Comparison of ENCODE assay signal across 10 cellular contexts in genomic region chr2:54545700-54546450, GRCh38.
A peak's percentile ranks its signal among the peaks of the same experiment; 100 is the strongest.
DNase-seq lines count a peak whose midpoint lies in the region; ATAC-seq and TF ChIP-seq lines count a peak whose summit lies in the region.
"Had no signal": no experiment of that assay in that cellular context is flagged by ENCODE, and none has a peak within 500 bp of the region (broad histone marks: within the 10 kb centered on the region; RNA-seq: fewer than 3 reads in every experiment).

No MANE protein-coding gene starts in this region.

- no peak overlapping the region for H3K27ac Mint-ChIP-seq in activated CD4-positive, alpha-beta memory T cell treated with anti-CD3 and anti-CD28 coated beads, Interleukin-2, amount 10 ng/mL, durations not matched to agents 7 days and 5 days
- H3K27ac Mint-ChIP-seq in immature natural killer cell: no peak overlapping the region

- no peak overlapping the region for H3K4me3 ChIP-seq in epithelial cell of proximal tubule (ENCODE audit: low read depth, low read length)
- no peak overlapping the region for H3K4me3 ChIP-seq in tibial nerve

- H3K4me1 Mint-ChIP-seq in activated CD4-positive, alpha-beta memory T cell treated with anti-CD3 and anti-CD28 coated beads, Interleukin-2, amount 10 ng/mL, durations not matched to agents 7 days and 5 days: peaks cover 3% of the 10 kb centered on the region
- no peaks in the 10 kb centered on the region for H3K4me1 Mint-ChIP-seq in immature natural killer cell

- no peaks in the 10 kb centered on the region for H3K36me3 ChIP-seq in tibial nerve

- H3K9me3 ChIP-seq in tibial nerve: no peaks in the 10 kb centered on the region

- H3K27me3 Mint-ChIP-seq in activated CD4-positive, alpha-beta memory T cell treated with anti-CD3 and anti-CD28 coated beads, Interleukin-2, amount 10 ng/mL, durations not matched to agents 7 days and 5 days: peaks cover 3% of the 10 kb centered on the region
- H3K27me3 Mint-ChIP-seq in immature natural killer cell (ENCODE audit: low read depth in 3 of 3): peaks cover 0 to 5% (median 2%) of the 10 kb centered on the region in 3 donors

- WGBS in tibial nerve, 2 donors: 69 to 73% methylated on average over 3 of the region's 3 CpGs

- peak overlapping the region in 3 of 4 donors; percentile 5 to 68 (median 61) for H3K27ac ChIP-seq in tibial nerve

- POLR2A ChIA-PET in activated CD4-positive, alpha-beta memory T cell treated with anti-CD3 and anti-CD28 coated beads, Interleukin-2, amount 10 ng/mL, durations not matched to agents 7 days and 5 days (lab: Charles Lee): interaction anchor here (4.7 kb wide), 1 partner anchor 13 kb away, joined by 24 read pairs; no protein-coding TSS in a partner anchor

- DNase-seq in activated CD4-positive, CD25-positive, alpha-beta regulatory T cell treated with anti-CD3 and anti-CD28 coated beads, Interleukin-2, amount 50 U/mL, for 72 hours: no peak
- DNase-seq in epithelial cell of proximal tubule (ENCODE audit: low read depth): peak; percentile 97
- no peak for DNase-seq in tibial nerve (ENCODE audit: low spot score in 2 of 2)
- no peak for DNase-seq in NCI-H1048 (lab: John Stamatoyannopoulos, UW)
- DNase-seq in activated CD4-positive, alpha-beta memory T cell treated with anti-CD3 and anti-CD28 coated beads, Interleukin-2, amount 10 ng/mL, durations not matched to agents 7 days and 5 days: no peak
- no peak for DNase-seq in immature natural killer cell
- DNase-seq: activated effector memory CD4-positive, alpha-beta T cell treated with Interleukin-2 at 50 U/mL for 16 hours; stimulated activated CD4-positive, alpha-beta T cell treated with anti-CD3 and anti-CD28 coated beads, Interleukin-4, amount 100 ng/mL, for 24 hours had no signal

- no peaks in the 10 kb centered on the region for H3K27me3 ChIP-seq in tibial nerve

- H3K4me3 Mint-ChIP-seq in activated CD4-positive, alpha-beta memory T cell treated with anti-CD3 and anti-CD28 coated beads, Interleukin-2, amount 10 ng/mL, durations not matched to agents 7 days and 5 days: no peak overlapping the region
- no peak overlapping the region for H3K4me3 Mint-ChIP-seq in immature natural killer cell

- peaks cover 3 to 86% (median 44%) of the 10 kb centered on the region in 4 donors for H3K4me1 ChIP-seq in tibial nerve

- no peaks in the 10 kb centered on the region for H3K36me3 Mint-ChIP-seq in activated CD4-positive, alpha-beta memory T cell treated with anti-CD3 and anti-CD28 coated beads, Interleukin-2, amount 10 ng/mL, durations not matched to agents 7 days and 5 days (ENCODE audit: low read depth)
- H3K36me3 Mint-ChIP-seq in immature natural killer cell: no peaks in the 10 kb centered on the region

- TF ChIP-seq EP300 in tibial nerve (IDR thresholded peaks at IDR 0.05): no peak

- H3K9me3 Mint-ChIP-seq in activated CD4-positive, alpha-beta memory T cell treated with anti-CD3 and anti-CD28 coated beads, Interleukin-2, amount 10 ng/mL, durations not matched to agents 7 days and 5 days: no peaks in the 10 kb centered on the region
- H3K9me3 Mint-ChIP-seq in immature natural killer cell: no peaks in the 10 kb centered on the region

- CTCF ChIA-PET in activated CD4-positive, alpha-beta memory T cell treated with anti-CD3 and anti-CD28 coated beads, Interleukin-2, amount 10 ng/mL, durations not matched to agents 7 days and 5 days (lab: Charles Lee): no interaction called here

- ATAC-seq in activated CD4-positive, CD25-positive, alpha-beta regulatory T cell treated with anti-CD3 and anti-CD28 coated beads, Interleukin-2, amount 50 U/mL, for 24 hours: peak; percentile 35 to 50
- peak; percentile 35 for ATAC-seq in HG03469 (IDR thresholded peaks at IDR 0.05; ENCODE audit: unreplicated experiment)

- TF ChIP-seq CTCF in epithelial cell of proximal tubule (conservative IDR thresholded peaks at IDR 0.05; ENCODE audit: low read depth, low read length): no peak
- TF ChIP-seq CTCF in tibial nerve (IDR thresholded peaks at IDR 0.05): no peak

- TF ChIP-seq POLR2A in tibial nerve (IDR thresholded peaks at IDR 0.05): no peak
